1 cellular context compared by ENCODE assay signal in genomic region chr21:42243026-42243425, GRCh38.
TF ChIP-seq lines count a peak whose summit lies in the region.

No MANE protein-coding gene starts in this region.

TF ChIP-seq in GM12878, 131 proteins besides CTCF, POLR2A, EP300 and RAD21 (continued from another document):
- TF ChIP-seq, protein P1, sequence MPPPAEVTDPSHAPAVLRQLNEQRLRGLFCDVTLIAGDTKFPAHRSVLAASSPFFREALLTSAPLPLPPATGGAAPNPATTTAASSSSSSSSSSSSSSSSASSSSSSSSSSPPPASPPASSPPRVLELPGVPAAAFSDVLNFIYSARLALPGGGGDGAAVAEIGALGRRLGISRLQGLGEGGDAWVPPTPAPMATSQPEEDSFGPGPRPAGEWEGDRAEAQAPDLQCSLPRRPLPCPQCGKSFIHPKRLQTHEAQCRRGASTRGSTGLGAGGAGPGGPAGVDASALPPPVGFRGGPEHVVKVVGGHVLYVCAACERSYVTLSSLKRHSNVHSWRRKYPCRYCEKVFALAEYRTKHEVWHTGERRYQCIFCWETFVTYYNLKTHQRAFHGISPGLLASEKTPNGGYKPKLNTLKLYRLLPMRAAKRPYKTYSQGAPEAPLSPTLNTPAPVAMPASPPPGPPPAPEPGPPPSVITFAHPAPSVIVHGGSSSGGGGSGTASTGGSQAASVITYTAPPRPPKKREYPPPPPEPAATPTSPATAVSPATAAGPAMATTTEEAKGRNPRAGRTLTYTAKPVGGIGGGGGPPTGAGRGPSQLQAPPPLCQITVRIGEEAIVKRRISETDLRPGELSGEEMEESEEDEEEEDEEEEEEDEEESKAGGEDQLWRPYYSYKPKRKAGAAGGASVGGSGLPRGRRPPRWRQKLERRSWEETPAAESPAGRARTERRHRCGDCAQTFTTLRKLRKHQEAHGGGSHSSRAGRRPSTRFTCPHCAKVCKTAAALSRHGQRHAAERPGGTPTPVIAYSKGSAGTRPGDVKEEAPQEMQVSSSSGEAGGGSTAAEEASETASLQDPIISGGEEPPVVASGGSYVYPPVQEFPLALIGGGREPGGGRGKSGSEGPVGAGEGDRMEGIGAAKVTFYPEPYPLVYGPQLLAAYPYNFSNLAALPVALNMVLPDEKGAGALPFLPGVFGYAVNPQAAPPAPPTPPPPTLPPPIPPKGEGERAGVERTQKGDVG (CRISPR knock-in tag; IDR thresholded peaks at IDR 0.05), result no peak
- TF ChIP-seq ZNF217 (IDR thresholded peaks at IDR 0.05) (no peak), SPI1 (IDR thresholded peaks at IDR 0.05; ENCODE audit: borderline replicate concordance, insufficient read depth, low read depth, low read length) (no peak), SKIL (IDR thresholded peaks at IDR 0.05; ENCODE audit: low read depth, poor library complexity, severe bottlenecking) (no peak), SREBF2 (IDR thresholded peaks at IDR 0.05; ENCODE audit: low read length) (no peak), RCOR1 (conservative IDR thresholded peaks at IDR 0.05; ENCODE audit: low read depth, low read length) (no peak), ATF7 (IDR thresholded peaks at IDR 0.05; ENCODE audit: low read depth) (no peak), POLR2AphosphoS5 (IDR thresholded peaks at IDR 0.05; ENCODE audit: low read length) (no peak), RUNX3 (IDR thresholded peaks at IDR 0.05; ENCODE audit: low read length) (no peak), EED (IDR thresholded peaks at IDR 0.05; ENCODE audit: low read depth) (no peak), JUNB (IDR thresholded peaks at IDR 0.05) (no peak), CUX1 (IDR thresholded peaks at IDR 0.05; ENCODE audit: insufficient replicate concordance, low read depth, low read length) (no peak)
- TF ChIP-seq, protein P2, sequence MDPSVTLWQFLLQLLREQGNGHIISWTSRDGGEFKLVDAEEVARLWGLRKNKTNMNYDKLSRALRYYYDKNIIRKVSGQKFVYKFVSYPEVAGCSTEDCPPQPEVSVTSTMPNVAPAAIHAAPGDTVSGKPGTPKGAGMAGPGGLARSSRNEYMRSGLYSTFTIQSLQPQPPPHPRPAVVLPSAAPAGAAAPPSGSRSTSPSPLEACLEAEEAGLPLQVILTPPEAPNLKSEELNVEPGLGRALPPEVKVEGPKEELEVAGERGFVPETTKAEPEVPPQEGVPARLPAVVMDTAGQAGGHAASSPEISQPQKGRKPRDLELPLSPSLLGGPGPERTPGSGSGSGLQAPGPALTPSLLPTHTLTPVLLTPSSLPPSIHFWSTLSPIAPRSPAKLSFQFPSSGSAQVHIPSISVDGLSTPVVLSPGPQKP (IDR thresholded peaks at IDR 0.05; ENCODE audit: low read depth, low read length), result no peak
- TF ChIP-seq, protein P3, sequence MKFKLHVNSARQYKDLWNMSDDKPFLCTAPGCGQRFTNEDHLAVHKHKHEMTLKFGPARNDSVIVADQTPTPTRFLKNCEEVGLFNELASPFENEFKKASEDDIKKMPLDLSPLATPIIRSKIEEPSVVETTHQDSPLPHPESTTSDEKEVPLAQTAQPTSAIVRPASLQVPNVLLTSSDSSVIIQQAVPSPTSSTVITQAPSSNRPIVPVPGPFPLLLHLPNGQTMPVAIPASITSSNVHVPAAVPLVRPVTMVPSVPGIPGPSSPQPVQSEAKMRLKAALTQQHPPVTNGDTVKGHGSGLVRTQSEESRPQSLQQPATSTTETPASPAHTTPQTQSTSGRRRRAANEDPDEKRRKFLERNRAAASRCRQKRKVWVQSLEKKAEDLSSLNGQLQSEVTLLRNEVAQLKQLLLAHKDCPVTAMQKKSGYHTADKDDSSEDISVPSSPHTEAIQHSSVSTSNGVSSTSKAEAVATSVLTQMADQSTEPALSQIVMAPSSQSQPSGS (IDR thresholded peaks at IDR 0.05; ENCODE audit: low read length), result no peak
TF ChIP-seq in GM12878: peak in this region for 0.
